In genomic region chr20:63291811-63292210, GRCh38 we compare ENCODE assay signal across 2 cellular contexts.
TF ChIP-seq lines count a peak whose summit lies in the region.

No MANE protein-coding gene starts in this region.

TF ChIP-seq in SK-N-SH treated with all-trans-retinoic acid at 6 μM for 48 hours, 23 proteins besides CTCF, POLR2A, EP300 and RAD21 (continued from another document):
- TF ChIP-seq ISL1 (CRISPR knock-in tag; IDR thresholded peaks at IDR 0.05) (no peak), ESRRG (CRISPR knock-in tag; IDR thresholded peaks at IDR 0.05) (no peak), TOX (CRISPR knock-in tag; IDR thresholded peaks at IDR 0.05; ENCODE audit: borderline replicate concordance) (no peak), ZNF565 (CRISPR knock-in tag; conservative IDR thresholded peaks at IDR 0.05; ENCODE audit: low read depth) (no peak), BACH2 (CRISPR knock-in tag; IDR thresholded peaks at IDR 0.05; ENCODE audit: borderline replicate concordance) (no peak), ZC3H10 (CRISPR knock-in tag; IDR thresholded peaks at IDR 0.05) (no peak), GLIS3 (CRISPR knock-in tag; IDR thresholded peaks at IDR 0.05) (no peak), RARB (CRISPR knock-in tag; IDR thresholded peaks at IDR 0.05) (no peak), ZNF8 (CRISPR knock-in tag; IDR thresholded peaks at IDR 0.05) (no peak)
- TF ChIP-seq, protein P1, sequence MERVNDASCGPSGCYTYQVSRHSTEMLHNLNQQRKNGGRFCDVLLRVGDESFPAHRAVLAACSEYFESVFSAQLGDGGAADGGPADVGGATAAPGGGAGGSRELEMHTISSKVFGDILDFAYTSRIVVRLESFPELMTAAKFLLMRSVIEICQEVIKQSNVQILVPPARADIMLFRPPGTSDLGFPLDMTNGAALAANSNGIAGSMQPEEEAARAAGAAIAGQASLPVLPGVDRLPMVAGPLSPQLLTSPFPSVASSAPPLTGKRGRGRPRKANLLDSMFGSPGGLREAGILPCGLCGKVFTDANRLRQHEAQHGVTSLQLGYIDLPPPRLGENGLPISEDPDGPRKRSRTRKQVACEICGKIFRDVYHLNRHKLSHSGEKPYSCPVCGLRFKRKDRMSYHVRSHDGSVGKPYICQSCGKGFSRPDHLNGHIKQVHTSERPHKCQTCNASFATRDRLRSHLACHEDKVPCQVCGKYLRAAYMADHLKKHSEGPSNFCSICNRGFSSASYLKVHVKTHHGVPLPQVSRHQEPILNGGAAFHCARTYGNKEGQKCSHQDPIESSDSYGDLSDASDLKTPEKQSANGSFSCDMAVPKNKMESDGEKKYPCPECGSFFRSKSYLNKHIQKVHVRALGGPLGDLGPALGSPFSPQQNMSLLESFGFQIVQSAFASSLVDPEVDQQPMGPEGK (CRISPR knock-in tag; IDR thresholded peaks at IDR 0.05; ENCODE audit: borderline replicate concordance): no peak
- TF ChIP-seq, protein P2, sequence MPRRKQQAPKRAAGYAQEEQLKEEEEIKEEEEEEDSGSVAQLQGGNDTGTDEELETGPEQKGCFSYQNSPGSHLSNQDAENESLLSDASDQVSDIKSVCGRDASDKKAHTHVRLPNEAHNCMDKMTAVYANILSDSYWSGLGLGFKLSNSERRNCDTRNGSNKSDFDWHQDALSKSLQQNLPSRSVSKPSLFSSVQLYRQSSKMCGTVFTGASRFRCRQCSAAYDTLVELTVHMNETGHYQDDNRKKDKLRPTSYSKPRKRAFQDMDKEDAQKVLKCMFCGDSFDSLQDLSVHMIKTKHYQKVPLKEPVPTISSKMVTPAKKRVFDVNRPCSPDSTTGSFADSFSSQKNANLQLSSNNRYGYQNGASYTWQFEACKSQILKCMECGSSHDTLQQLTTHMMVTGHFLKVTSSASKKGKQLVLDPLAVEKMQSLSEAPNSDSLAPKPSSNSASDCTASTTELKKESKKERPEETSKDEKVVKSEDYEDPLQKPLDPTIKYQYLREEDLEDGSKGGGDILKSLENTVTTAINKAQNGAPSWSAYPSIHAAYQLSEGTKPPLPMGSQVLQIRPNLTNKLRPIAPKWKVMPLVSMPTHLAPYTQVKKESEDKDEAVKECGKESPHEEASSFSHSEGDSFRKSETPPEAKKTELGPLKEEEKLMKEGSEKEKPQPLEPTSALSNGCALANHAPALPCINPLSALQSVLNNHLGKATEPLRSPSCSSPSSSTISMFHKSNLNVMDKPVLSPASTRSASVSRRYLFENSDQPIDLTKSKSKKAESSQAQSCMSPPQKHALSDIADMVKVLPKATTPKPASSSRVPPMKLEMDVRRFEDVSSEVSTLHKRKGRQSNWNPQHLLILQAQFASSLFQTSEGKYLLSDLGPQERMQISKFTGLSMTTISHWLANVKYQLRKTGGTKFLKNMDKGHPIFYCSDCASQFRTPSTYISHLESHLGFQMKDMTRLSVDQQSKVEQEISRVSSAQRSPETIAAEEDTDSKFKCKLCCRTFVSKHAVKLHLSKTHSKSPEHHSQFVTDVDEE (CRISPR knock-in tag; IDR thresholded peaks at IDR 0.05): no peak
- TF ChIP-seq, protein P3, sequence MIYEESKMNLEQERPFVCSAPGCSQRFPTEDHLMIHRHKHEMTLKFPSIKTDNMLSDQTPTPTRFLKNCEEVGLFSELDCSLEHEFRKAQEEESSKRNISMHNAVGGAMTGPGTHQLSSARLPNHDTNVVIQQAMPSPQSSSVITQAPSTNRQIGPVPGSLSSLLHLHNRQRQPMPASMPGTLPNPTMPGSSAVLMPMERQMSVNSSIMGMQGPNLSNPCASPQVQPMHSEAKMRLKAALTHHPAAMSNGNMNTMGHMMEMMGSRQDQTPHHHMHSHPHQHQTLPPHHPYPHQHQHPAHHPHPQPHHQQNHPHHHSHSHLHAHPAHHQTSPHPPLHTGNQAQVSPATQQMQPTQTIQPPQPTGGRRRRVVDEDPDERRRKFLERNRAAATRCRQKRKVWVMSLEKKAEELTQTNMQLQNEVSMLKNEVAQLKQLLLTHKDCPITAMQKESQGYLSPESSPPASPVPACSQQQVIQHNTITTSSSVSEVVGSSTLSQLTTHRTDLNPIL (CRISPR knock-in tag; IDR thresholded peaks at IDR 0.05; ENCODE audit: low read depth): no peak

TF ChIP-seq in SK-N-SH, 30 proteins besides CTCF, POLR2A, EP300 and RAD21 (continued from another document):
- no peak for TF ChIP-seq IRF3 (IDR thresholded peaks at IDR 0.05; ENCODE audit: low read depth, low read length)
- TF ChIP-seq FOSL2 (IDR thresholded peaks at IDR 0.05; ENCODE audit: borderline replicate concordance, low read depth): no peak
- no peak for TF ChIP-seq SIN3A (IDR thresholded peaks at IDR 0.05; ENCODE audit: borderline replicate concordance, low read depth, low read length)
- TF ChIP-seq MAX (IDR thresholded peaks at IDR 0.05; ENCODE audit: low read depth): no peak
